ENCODE assay signal across 8 cellular contexts in the genomic region with DNA sequence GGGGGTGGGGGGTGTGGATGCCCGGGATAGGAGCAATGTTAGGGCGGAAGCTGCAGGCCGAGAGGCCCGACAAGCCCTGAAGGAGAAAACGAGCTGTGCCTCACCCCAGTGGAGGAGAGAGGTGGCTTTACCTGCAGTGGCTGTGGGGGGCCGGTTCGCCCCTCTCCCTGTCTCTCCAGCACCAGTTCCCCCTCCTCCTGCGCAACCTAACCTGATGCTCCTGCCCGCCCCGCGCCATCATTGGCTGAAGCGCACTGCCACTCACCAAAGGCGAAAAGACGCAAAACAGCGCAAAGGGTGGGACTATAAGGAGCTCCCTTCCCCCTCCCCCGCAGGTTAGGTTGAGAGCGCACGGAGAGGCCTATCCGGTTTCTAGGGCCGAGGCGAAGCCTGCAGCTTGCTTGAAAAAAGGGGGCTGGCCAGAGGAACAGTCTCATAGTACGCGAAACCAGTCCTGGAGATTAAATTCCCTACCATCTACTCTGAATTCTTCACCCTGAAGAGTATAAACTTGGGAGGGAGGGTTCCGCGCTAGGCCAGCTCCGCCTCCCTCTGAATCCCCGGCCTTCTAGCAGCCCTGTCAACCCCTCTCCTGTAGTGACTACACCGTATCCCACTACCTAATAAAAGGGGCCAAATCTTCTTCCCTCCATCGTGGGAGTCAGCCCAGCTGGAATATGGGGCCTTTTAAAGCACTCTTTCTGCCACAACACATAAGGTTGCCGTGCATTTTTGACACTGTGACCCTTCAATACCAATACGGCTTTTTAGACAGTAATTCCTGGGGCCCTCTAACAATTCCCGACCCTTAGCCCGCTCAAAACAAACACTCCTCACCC. TPM values are rescaled to one million over a fixed set of nuclear protein-coding genes. Genes with fewer than 3 reads are reported as not detected.
DNase-seq lines count a peak whose midpoint lies in the region; ATAC-seq and TF ChIP-seq lines count a peak whose summit lies in the region.

No MANE protein-coding gene starts in this region.

- peak; percentile 99 for ATAC-seq in HG02571 (IDR thresholded peaks at IDR 0.05; ENCODE audit: unreplicated experiment)

- peak overlapping the region; percentile 81 for H3K4me3 ChIP-seq in GM06990 (replicated peaks; ENCODE audit: low read depth, low read length)
- H3K4me3 ChIP-seq in NB4 (ENCODE audit: low read depth, low read length) = peak overlapping the region; percentile 84

- H3K27me3 ChIP-seq in GM06990 (replicated peaks; ENCODE audit: control insufficient read depth, insufficient read depth, low read length) = no peaks in the 10 kb centered on the region

- TF ChIP-seq CTCF in GM06990 (IDR thresholded peaks at IDR 0.05; ENCODE audit: insufficient read depth, low read length, poor library complexity, severe bottlenecking) = no peak
- TF ChIP-seq CTCF in NB4 (IDR thresholded peaks at IDR 0.05; ENCODE audit: low read depth, low read length) = no peak

- H3K36me3 ChIP-seq in GM06990 (ENCODE audit: control insufficient read depth, insufficient read depth, low read length) = no peaks in the 10 kb centered on the region

- DNase-seq in GM06990 (ENCODE audit: extremely low read depth, insufficient read length) (peak; percentile 94), NB4 (ENCODE audit: low read depth) (peak; percentile 98), SK-N-DZ (ENCODE audit: low spot score) (peak; percentile 98), germinal center (ENCODE audit: low spot score) (peak; percentile 96), non-pigmented ciliary epithelial cell (ENCODE audit: low read depth) (peak; percentile 96), superior temporal gyrus (ENCODE audit: extremely low spot score) (peak; percentile 99)
- DNase-seq in activated naive CD4-positive, alpha-beta T cell treated with anti-CD3 and anti-CD28 coated beads, Interleukin-2, amount 50 U/mL, for 16 hours = peak; percentile 99

- TF ChIP-seq POLR2A in NB4 (IDR thresholded peaks at IDR 0.05; ENCODE audit: extremely low read depth, insufficient read length) = no peak

RNA-seq across cellular contexts. Expression of a gene that starts 18.6 kb away (rescaled TPM):
- 30.9 and 31.2 TPM in 2 replicates for polyA plus RNA-seq in SK-N-DZ (2014; cell fraction: cytosol; rRNA removed)
- 45.7 and 70.5 TPM in 2 replicates for polyA plus RNA-seq in SK-N-DZ (2014; cell fraction: nucleus; rRNA removed)

RNA-seq across cellular contexts. Expression of a gene that starts 39.5 kb away (rescaled TPM):
- polyA plus RNA-seq in SK-N-DZ (2014; cell fraction: cytosol; rRNA removed) = 31.9 and 42.7 TPM in 2 replicates
- polyA plus RNA-seq in SK-N-DZ (2014; cell fraction: nucleus; rRNA removed) = 26.5 and 31.2 TPM in 2 replicates

RNA-seq across cellular contexts. Expression of a gene that starts 39.7 kb away (rescaled TPM):
- 22.9 and 31.1 TPM in 2 replicates for polyA plus RNA-seq in SK-N-DZ (2014; cell fraction: cytosol; rRNA removed)
- polyA plus RNA-seq in SK-N-DZ (2014; cell fraction: nucleus; rRNA removed) = 9.5 and 27.8 TPM in 2 replicates

RNA-seq across cellular contexts. Expression of a gene that starts 53.5 kb away (rescaled TPM):
- 156 TPM in 2 replicates for polyA plus RNA-seq in SK-N-DZ (2014; cell fraction: cytosol; rRNA removed)
- polyA plus RNA-seq in SK-N-DZ (2014; cell fraction: nucleus; rRNA removed) = 137 and 151 TPM in 2 replicates

Comparison
In these comparisons a context has a peak if more than half of its experiments do, and no peak if none do; other contexts are left out.
1. Peak in every context shown above with its lines: DNase-seq, ATAC-seq and H3K4me3 ChIP-seq.